In genomic region chr9:113409481-113409880, GRCh38 we compare ENCODE assay signal across 8 cellular contexts. TPM values are rescaled to one million over a fixed set of nuclear protein-coding genes. Genes with fewer than 3 reads are reported as not detected.
DNase-seq lines count a peak whose midpoint lies in the region; ATAC-seq and TF ChIP-seq lines count a peak whose summit lies in the region.

No MANE protein-coding gene starts in this region.

- DNase-seq in BE2C (no peak), coronary artery (ENCODE audit: low spot score) (no peak), pons (ENCODE audit: low spot score) (no peak), SHP77 (lab: John Stamatoyannopoulos, UW) (no peak), CD1c-positive myeloid dendritic cell (ENCODE audit: extremely low spot score) (no peak)
- no peak for DNase-seq in naive thymus-derived CD8-positive, alpha-beta T cell

- peaks cover 0 to 32% (median 4%) of the 10 kb centered on the region in 3 donors for H3K36me3 Mint-ChIP-seq in naive thymus-derived CD8-positive, alpha-beta T cell

- TF ChIP-seq CTCF in BE2C (IDR thresholded peaks at IDR 0.05; ENCODE audit: low read depth, low read length) (no peak), Loucy (conservative IDR thresholded peaks at IDR 0.05; ENCODE audit: low read length) (no peak), coronary artery (IDR thresholded peaks at IDR 0.05) (no peak)

- peaks cover 7% of the 10 kb centered on the region; the same call in 1 of the 2 replicates for H3F3A ChIP-seq in Loucy (ENCODE audit: low read depth)

- POLR2A ChIA-PET in naive thymus-derived CD8-positive, alpha-beta T cell (lab: Charles Lee) = interaction anchor here (0.7 to 2.8 kb wide), 21 partner anchors 10 to 1077 kb away, joined by 3 to 62 read pairs (median 4); partner anchors contain the start of genes ALAD, CDC26, HDHD3 and INIP

- H3K4me1 ChIP-seq in BE2C (no peaks in the 10 kb centered on the region), Loucy (ENCODE audit: insufficient read depth, low read length, poor library complexity, severe bottlenecking) (peaks cover 37% of the 10 kb centered on the region)

- peaks cover 20 to 44% (median 36%) of the 10 kb centered on the region in 4 donors for H3K4me1 Mint-ChIP-seq in naive thymus-derived CD8-positive, alpha-beta T cell

- no peaks in the 10 kb centered on the region for H3K9me3 Mint-ChIP-seq in naive thymus-derived CD8-positive, alpha-beta T cell

- H3K27ac ChIP-seq in coronary artery = peak overlapping the region; percentile 95 to 97

- no peaks in the 10 kb centered on the region for H3K27me3 ChIP-seq in BE2C
- peaks cover 5% of the 10 kb centered on the region for H3K27me3 ChIP-seq in Loucy (ENCODE audit: insufficient read depth, low read length, poor library complexity, severe bottlenecking)

- no peaks in the 10 kb centered on the region for H3K9me2 ChIP-seq in Loucy (replicated peaks; ENCODE audit: low read depth, low read length)

- peak overlapping the region; percentile 99 for H3K4me2 ChIP-seq in Loucy (ENCODE audit: low read depth, low read length, poor library complexity, severe bottlenecking)

- H2AFZ ChIP-seq in Loucy (ENCODE audit: low read length) = 0 out of 2 replicates have a peak overlapping the region, but pooled peaks have one; percentile 92

- peak overlapping the region; percentile 98 for H3K4me3 ChIP-seq in BE2C (ENCODE audit: low read depth, low read length)
- peak overlapping the region; percentile 89 for H3K4me3 ChIP-seq in Loucy (ENCODE audit: low read length, poor library complexity, severe bottlenecking)
- H3K4me3 ChIP-seq in coronary artery = peak overlapping the region; percentile 79

- peak overlapping the region; percentile 98 for H3K9ac ChIP-seq in Loucy (ENCODE audit: low read depth, low read length, poor library complexity, severe bottlenecking)

- H3K27me3 Mint-ChIP-seq in naive thymus-derived CD8-positive, alpha-beta T cell = peaks cover 0 to 3% (median 0%) of the 10 kb centered on the region in 5 donors

- H3K36me3 ChIP-seq in BE2C (peaks cover 28% of the 10 kb centered on the region), Loucy (ENCODE audit: insufficient read depth, low read length) (peaks cover 10% of the 10 kb centered on the region; the same call in 1 of the 2 replicates)

- peaks cover 33% of the 10 kb centered on the region for H3K79me2 ChIP-seq in Loucy (ENCODE audit: insufficient read depth, low read length)

- no peak for ATAC-seq in naive thymus-derived CD8-positive, alpha-beta T cell
- ATAC-seq in GM19023 (IDR thresholded peaks at IDR 0.05; ENCODE audit: unreplicated experiment) = no peak

- peak overlapping the region; percentile 94 to 99 (median 96) for H3K4me3 Mint-ChIP-seq in naive thymus-derived CD8-positive, alpha-beta T cell

- peak overlapping the region; percentile 98 to 100 (median 99) for H3K27ac Mint-ChIP-seq in naive thymus-derived CD8-positive, alpha-beta T cell

- peaks cover 17% of the 10 kb centered on the region for H4K20me1 ChIP-seq in Loucy (ENCODE audit: insufficient read depth, low read length, poor library complexity, severe bottlenecking)

- no peaks in the 10 kb centered on the region for H3K9me3 ChIP-seq in BE2C
- H3K9me3 ChIP-seq in Loucy (ENCODE audit: insufficient read depth, low read depth, low read length) = no peaks in the 10 kb centered on the region

RNA-seq across cellular contexts. Expression of gene POLE3, which starts 1.0 kb away (rescaled TPM):
- 154 TPM for polyA plus RNA-seq in BE2C (2012; ENCODE audit: insufficient read depth, insufficient read length, low read depth)
- 10 to 100 TPM; 59.5 to 64.2 TPM for total RNA-seq in naive thymus-derived CD8-positive, alpha-beta T cell
- polyA plus RNA-seq in naive thymus-derived CD8-positive, alpha-beta T cell = 100 to 1,000 TPM; 116 to 138 (median 125) TPM

RNA-seq across cellular contexts. Expression of gene C9orf43, which starts 1.1 kb away (rescaled TPM):
- 3.3 TPM for polyA plus RNA-seq in BE2C (2012; ENCODE audit: insufficient read depth, insufficient read length, low read depth)
- 1 to 10 TPM; 1.1 to 1.2 TPM for total RNA-seq in naive thymus-derived CD8-positive, alpha-beta T cell
- polyA plus RNA-seq in naive thymus-derived CD8-positive, alpha-beta T cell = under 1 TPM in 2 of 3 donors, not detected in 1; 0.55 to 0.81 TPM

RNA-seq across cellular contexts. Expression of gene ALAD, which starts 8.4 kb away (rescaled TPM):
- polyA plus RNA-seq in BE2C (2012; ENCODE audit: insufficient read depth, insufficient read length, low read depth) = 23.6 TPM
- total RNA-seq in naive thymus-derived CD8-positive, alpha-beta T cell = 10 to 100 TPM; 45.7 to 47.1 TPM
- 10 to 100 TPM; 19.2 to 29.4 (median 21.2) TPM for polyA plus RNA-seq in naive thymus-derived CD8-positive, alpha-beta T cell

RNA-seq across cellular contexts. Expression of gene HDHD3, which starts 32.7 kb away (rescaled TPM):
- polyA plus RNA-seq in BE2C (2012; ENCODE audit: insufficient read depth, insufficient read length, low read depth) = 10.7 TPM
- 10 to 100 TPM; 26.2 to 26.5 TPM for total RNA-seq in naive thymus-derived CD8-positive, alpha-beta T cell
- polyA plus RNA-seq in naive thymus-derived CD8-positive, alpha-beta T cell = 10 to 100 TPM; 24.1 to 45.2 (median 35.1) TPM

RNA-seq across cellular contexts. Expression of gene RGS3, which starts 54.0 kb away (rescaled TPM):
- 103 TPM for polyA plus RNA-seq in BE2C (2012; ENCODE audit: insufficient read depth, insufficient read length, low read depth)
- 10 to 100 TPM; 27.8 to 29.5 TPM for total RNA-seq in naive thymus-derived CD8-positive, alpha-beta T cell
- polyA plus RNA-seq in naive thymus-derived CD8-positive, alpha-beta T cell = 10 to 100 TPM; 17.9 to 33.4 (median 26.1) TPM
